ENCODE assay signal across 1 cellular context in the genomic region with DNA sequence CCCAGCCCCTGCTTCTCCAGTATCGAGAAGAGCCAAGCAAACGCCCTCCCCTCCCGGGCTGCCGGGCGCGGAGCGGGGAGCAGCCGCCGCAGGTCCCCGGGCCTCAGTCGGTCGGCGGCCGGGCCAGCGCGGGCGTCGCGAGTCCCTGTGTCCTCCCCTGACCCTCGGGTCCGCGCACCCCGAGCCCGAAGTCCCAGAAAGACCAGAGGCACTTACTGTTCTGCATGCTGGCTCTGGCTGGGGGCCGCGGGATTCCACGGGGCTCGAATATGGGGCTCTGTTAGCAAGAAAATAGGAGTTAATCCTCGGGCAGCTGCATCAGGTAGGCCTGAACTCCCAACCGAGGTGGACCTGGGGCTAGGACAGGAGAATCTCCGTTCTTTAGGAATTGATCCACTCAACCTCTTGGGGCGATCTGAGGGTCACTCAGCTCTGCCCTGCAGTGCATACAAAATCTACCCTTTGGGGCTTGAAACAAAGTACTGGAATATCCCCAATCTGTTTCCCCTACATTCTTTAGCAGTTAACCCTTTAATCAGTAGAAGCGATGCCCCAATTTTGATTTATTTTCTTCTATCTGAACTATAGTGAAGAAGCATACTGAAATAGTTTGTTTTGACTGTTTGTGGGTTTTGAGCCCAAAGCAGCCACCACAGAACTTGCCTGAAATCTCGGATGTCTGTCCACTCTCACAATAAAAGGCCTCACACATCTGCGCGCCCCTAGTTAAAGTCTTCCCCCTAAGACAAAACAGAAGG.
TF ChIP-seq lines count a peak whose summit lies in the region.

No MANE protein-coding gene starts in this region.

TF ChIP-seq in H1, 55 proteins besides CTCF, POLR2A, EP300 and RAD21 (continued from another document):
- no peak for TF ChIP-seq CBX5 (IDR thresholded peaks at IDR 0.05; ENCODE audit: low read depth, low read length)
- TF ChIP-seq SUZ12 (IDR thresholded peaks at IDR 0.05; ENCODE audit: low read length), result peak; percentile 23; the same call in 1 of the 2 replicates
- TF ChIP-seq EZH2 (IDR thresholded peaks at IDR 0.05; ENCODE audit: low read depth, low read length, severe bottlenecking), result no peak
- TF ChIP-seq ATF2 (IDR thresholded peaks at IDR 0.05; ENCODE audit: low read length), result no peak
- TF ChIP-seq TAF1 (IDR thresholded peaks at IDR 0.05; ENCODE audit: low read depth, low read length), result no peak
- no peak for TF ChIP-seq KDM5A (IDR thresholded peaks at IDR 0.05; ENCODE audit: low read length)
- no peak for TF ChIP-seq CREB1 (IDR thresholded peaks at IDR 0.05)
- TF ChIP-seq SAP30 (IDR thresholded peaks at IDR 0.05; ENCODE audit: insufficient read depth, insufficient replicate concordance, low read length), result no peak
- TF ChIP-seq KDM4A (IDR thresholded peaks at IDR 0.05; ENCODE audit: low read depth, low read length, severe bottlenecking), result no peak
- no peak for TF ChIP-seq YY1 (IDR thresholded peaks at IDR 0.05; ENCODE audit: low read depth, low read length)
- TF ChIP-seq TBP (IDR thresholded peaks at IDR 0.05; ENCODE audit: low read depth, low read length), result no peak
- TF ChIP-seq, protein P1, sequence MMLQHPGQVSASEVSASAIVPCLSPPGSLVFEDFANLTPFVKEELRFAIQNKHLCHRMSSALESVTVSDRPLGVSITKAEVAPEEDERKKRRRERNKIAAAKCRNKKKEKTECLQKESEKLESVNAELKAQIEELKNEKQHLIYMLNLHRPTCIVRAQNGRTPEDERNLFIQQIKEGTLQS (IDR thresholded peaks at IDR 0.05; ENCODE audit: insufficient read depth, low read depth, low read length), result no peak
- TF ChIP-seq RFX5 (IDR thresholded peaks at IDR 0.05; ENCODE audit: borderline replicate concordance, low read depth, low read length), result no peak
- TF ChIP-seq FOSL1 (IDR thresholded peaks at IDR 0.05; ENCODE audit: insufficient read depth, low read depth, low read length), result no peak
- no peak for TF ChIP-seq CHD1 (IDR thresholded peaks at IDR 0.05; ENCODE audit: low read depth, low read length)
- 0 out of 2 replicates have a peak, but pooled peaks have one; percentile 83 for TF ChIP-seq CBX8 (IDR thresholded peaks at IDR 0.05; ENCODE audit: borderline replicate concordance, low read depth, low read length)
- no peak for TF ChIP-seq RXRA (IDR thresholded peaks at IDR 0.05; ENCODE audit: insufficient read depth, low read depth, low read length)
- TF ChIP-seq BCL11A (IDR thresholded peaks at IDR 0.05; ENCODE audit: low read depth in 2 of 2, low read length in 2 of 2), result no peak
- TF ChIP-seq EGR1 (IDR thresholded peaks at IDR 0.05; ENCODE audit: borderline replicate concordance, low read depth, low read length), result peak; percentile 4; the same call in 1 of the 2 replicates
- TF ChIP-seq NANOG (IDR thresholded peaks at IDR 0.05; ENCODE audit: insufficient read depth, low read depth, low read length, poor library complexity, severe bottlenecking), result no peak
- TF ChIP-seq TEAD4 (IDR thresholded peaks at IDR 0.05; ENCODE audit: low read depth, low read length), result no peak
